ENCODE assay signal across 8 cellular contexts in the genomic region with DNA sequence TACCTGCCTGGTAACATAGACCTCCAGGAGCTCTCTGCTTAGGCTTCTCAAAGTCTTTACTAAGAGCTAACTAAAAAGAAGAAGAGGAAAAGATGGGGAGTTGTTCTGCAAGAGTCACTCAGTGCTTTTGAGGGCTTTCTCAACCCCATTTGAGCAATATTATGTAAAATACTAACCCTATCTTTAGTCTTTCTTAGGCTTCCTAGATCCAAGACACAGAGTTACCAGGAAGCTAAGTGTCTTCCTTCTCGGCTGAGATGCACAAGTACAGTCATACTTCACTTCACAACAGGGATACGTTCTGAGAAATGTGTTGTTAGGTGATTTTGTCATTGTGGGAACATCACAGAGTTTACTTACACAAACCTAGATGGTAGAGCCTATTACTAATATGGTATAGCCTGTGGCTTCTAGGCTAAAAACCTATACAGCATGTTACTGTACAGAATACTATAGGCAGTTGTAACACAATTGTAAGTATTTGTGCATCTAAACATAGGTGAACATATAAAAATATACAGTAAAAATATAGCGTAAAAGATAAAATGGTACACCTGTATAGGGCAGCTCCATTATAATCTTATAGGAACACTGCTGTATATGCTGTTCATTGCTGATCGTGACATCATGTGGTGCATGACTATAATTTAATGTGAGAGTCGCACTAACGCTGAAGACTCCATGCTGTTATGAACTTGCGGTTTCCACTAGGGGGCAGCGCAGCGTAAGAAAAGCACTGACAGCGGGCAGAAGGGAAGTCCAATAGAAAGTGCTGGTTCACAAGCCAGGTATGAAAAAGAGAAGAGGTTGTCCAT. TPM values are rescaled to one million over a fixed set of nuclear protein-coding genes. Genes with fewer than 3 reads are reported as not detected.
DNase-seq lines count a peak whose midpoint lies in the region; ATAC-seq and TF ChIP-seq lines count a peak whose summit lies in the region.

No MANE protein-coding gene starts in this region.

- H3K27me3 Mint-ChIP-seq in nephron progenitor cell (ENCODE audit: low read depth, poor library complexity), result no peaks in the 10 kb centered on the region

- intact Hi-C loops in PC-9 (cut with micrococcal nuclease; ENCODE audit: unreplicated experiment), result loop anchor here (1.0 to 10.0 kb wide), 6 partner anchors 30 to 377 kb away; partner anchors contain the start of genes FAS and STAMBPL1

- H3K4me1 Mint-ChIP-seq in nephron progenitor cell, result no peaks in the 10 kb centered on the region

- no peak overlapping the region for H3K4me3 ChIP-seq in PC-9

- TF ChIP-seq CTCF in PC-9 (conservative IDR thresholded peaks at IDR 0.05) (peak; percentile 85), nephron progenitor cell (IDR thresholded peaks at IDR 0.05) (peak; percentile 85)

- ATAC-seq in GM21723 (IDR thresholded peaks at IDR 0.05; ENCODE audit: unreplicated experiment), result peak; percentile 78
- ATAC-seq in stimulated activated naive CD8-positive, alpha-beta T cell treated with anti-CD3 and anti-CD28 coated beads, Interleukin-15, Interleukin-2, amounts not matched to agents 100 U/mL and 50 U/mL, for 24 hours, result peak; percentile 87

- no peak overlapping the region for H3K4me3 Mint-ChIP-seq in nephron progenitor cell

- BruUV-seq in PC-9 (replicated peaks; lab: Mats Ljungman, UMichigan), result no TSS peak

- H3K36me3 ChIP-seq in KOPT-K1 (ENCODE audit: insufficient read depth, low read length), result no peaks in the 10 kb centered on the region
- no peaks in the 10 kb centered on the region for H3K36me3 ChIP-seq in PC-9 (ENCODE audit: low read depth)

- no peaks in the 10 kb centered on the region for H3K9me2 ChIP-seq in PC-9 (ENCODE audit: insufficient read depth)

- no peak overlapping the region for H3K27ac Mint-ChIP-seq in nephron progenitor cell

- POLR2A ChIA-PET in PC-9 (lab: Charles Lee; ENCODE audit: unreplicated experiment), result interaction anchor here (0.6 kb wide), 1 partner anchor 35 kb away, joined by 3 read pairs; no protein-coding TSS in a partner anchor

- no peak overlapping the region for H3K4me2 ChIP-seq in PC-9

- H4K20me1 ChIP-seq in PC-9 (ENCODE audit: insufficient read depth), result no peaks in the 10 kb centered on the region

- no peak overlapping the region for H2AFZ ChIP-seq in PC-9

- H3K9me3 ChIP-seq in KOPT-K1 (ENCODE audit: insufficient read depth, low read length, poor library complexity, severe bottlenecking), result no peaks in the 10 kb centered on the region
- H3K9me3 ChIP-seq in PC-9 (ENCODE audit: insufficient read depth, low read depth), result no peaks in the 10 kb centered on the region

- CTCF ChIA-PET in PC-9 (lab: Charles Lee), result interaction anchor here (0.6 to 4.1 kb wide), 4 partner anchors 30 to 270 kb away, joined by 3 to 57 read pairs (median 6); no protein-coding TSS in a partner anchor

- no peaks in the 10 kb centered on the region for H3K4me1 ChIP-seq in PC-9 (replicated peaks; ENCODE audit: insufficient read depth)

- no peaks in the 10 kb centered on the region for H3K27me3 ChIP-seq in PC-9 (ENCODE audit: insufficient read depth, low read depth)

- H3K27ac ChIP-seq in KOPT-K1 (ENCODE audit: low read depth, low read length, poor library complexity, severe bottlenecking) (peak overlapping the region; percentile 42), PC-9 (no peak overlapping the region)

- H3F3A ChIP-seq in PC-9 (ENCODE audit: insufficient read depth, low read depth), result no peaks in the 10 kb centered on the region

- peak; percentile 84 for DNase-seq in DMS153 treated with DMSO at 0.1 percent for 48 hours (lab: John Stamatoyannopoulos, UW; ENCODE audit: unreplicated experiment)
- peak; percentile 57 to 65 for DNase-seq in PC-9
- peak; percentile 83 for DNase-seq in activated T-cell treated with anti-CD3 and anti-CD28 coated beads, Interleukin-2, amount 50 U/mL, for 1 hour
- peak; percentile 78 for DNase-seq in fibroblast of gingiva (ENCODE audit: low read depth)
- peak; percentile 81 for DNase-seq in nephron progenitor cell
- peak; percentile 90 for DNase-seq in stimulated activated naive CD8-positive, alpha-beta T cell treated with anti-CD3 and anti-CD28 coated beads, Interleukin-15, Interleukin-2, amounts not matched to agents 100 U/mL and 50 U/mL, for 24 hours

- H3K9me3 Mint-ChIP-seq in nephron progenitor cell, result no peaks in the 10 kb centered on the region

- no peaks in the 10 kb centered on the region for H3K36me3 Mint-ChIP-seq in nephron progenitor cell (ENCODE audit: low read depth)

- no peaks in the 10 kb centered on the region for H3K79me2 ChIP-seq in PC-9 (ENCODE audit: low read depth)

RNA-seq across cellular contexts. Expression of gene ANKRD22, which starts 16.3 kb away (rescaled TPM):
- 3.8 and 4.9 TPM in 2 replicates for total RNA-seq in PC-9 (2021)

RNA-seq across cellular contexts. Expression of gene LIPM, which starts 32.8 kb away (rescaled TPM):
- not detected in 2 replicates for total RNA-seq in PC-9 (2021)

RNA-seq across cellular contexts. Expression of gene STAMBPL1, which starts 44.7 kb away (rescaled TPM):
- 7.4 and 7.6 TPM in 2 replicates for total RNA-seq in PC-9 (2021)
